Comparison of ENCODE assay signal across 21 cellular contexts in genomic region chr2:204754898-204755297, GRCh38.
DNase-seq lines count a peak whose midpoint lies in the region; ATAC-seq, FAIRE-seq and TF ChIP-seq lines count a peak whose summit lies in the region.
"Had no signal": no experiment of that assay in that cellular context is flagged by ENCODE, and none has a peak within 500 bp of the region (broad histone marks: within the 10 kb centered on the region; RNA-seq: fewer than 3 reads in every experiment).

No MANE protein-coding gene starts in this region.

- H4K91ac ChIP-seq in IMR-90 (ENCODE audit: insufficient read depth, low read depth, low read length) (no peak overlapping the region), H1 (replicated peaks; ENCODE audit: insufficient read length, low read length) (no peak overlapping the region)

- dilution Hi-C loops in IMR-90 (cut with HindIII; ENCODE audit: low sequenced_read_pairs, unreplicated experiment), result no loop called here

- H3K9me3 ChIP-seq in A549 (no peaks in the 10 kb centered on the region), IMR-90 (ENCODE audit: control insufficient read depth, insufficient read depth, low read length) (no peaks in the 10 kb centered on the region), H1 (ENCODE audit: insufficient read depth in 2 of 2, low read depth in 1 of 2, low read length in 1 of 2) (no peaks in the 10 kb centered on the region), spleen (no peaks in the 10 kb centered on the region)
- H3K9me3 ChIP-seq: BLaER1 treated with 17β-estradiol and CSF1 and Interleukin-3, amounts not matched to agents 10 nM and 100 nM; Caco-2 had no signal

- H3K9ac ChIP-seq in IMR-90 (ENCODE audit: low read depth, low read length), result no peak overlapping the region
- no peak overlapping the region for H3K9ac ChIP-seq in H1 (replicated peaks in 1 of 4; ENCODE audit: extremely low read depth in 1 of 4, low read depth in 3 of 4, low read length in 3 of 4)
- H3K9ac ChIP-seq: BLaER1 treated with 17β-estradiol and CSF1 and Interleukin-3, amounts not matched to agents 10 nM and 100 nM had no signal

- CTCF ChIA-PET in A549 (lab: Yijun Ruan, JAX) (no interaction called here), IMR-90 (lab: Yijun Ruan, JAX) (interaction anchor here (0.5 kb wide), 1 partner anchor 85 kb away, joined by 5 read pairs; no protein-coding TSS in a partner anchor), H1 (lab: Charles Lee; ENCODE audit: partially characterized antibody) (interaction anchor here (1.3 kb wide), 1 partner anchor 9 kb away, joined by 3 read pairs; no protein-coding TSS in a partner anchor)

- H3K14ac ChIP-seq in IMR-90 (replicated peaks; ENCODE audit: low read depth, low read length) (no peak overlapping the region), H1 (ENCODE audit: insufficient read length) (no peak overlapping the region)

- H3K79me1 ChIP-seq in IMR-90 (ENCODE audit: low read depth in 1 of 2, low read length in 2 of 2) (peaks cover 17 to 22% of the 10 kb centered on the region in 2 experiments), H1 (ENCODE audit: low read depth, low read length) (no peaks in the 10 kb centered on the region)

- FAIRE-seq in A549 (lab: Jason Lieb, UNC) (no peak), H1 (lab: Jason Lieb, UNC) (no peak)
- FAIRE-seq: A204.1, D721Med, G401.6, GM12891, GM19239 had no signal

- TF ChIP-seq CTCF in A549 (IDR thresholded peaks at IDR 0.05) (no peak), IMR-90 (conservative IDR thresholded peaks at IDR 0.05; ENCODE audit: low read depth, low read length) (no peak), H1 (IDR thresholded peaks at IDR 0.05; ENCODE audit: control extremely low read depth in 1 of 3, insufficient read depth in 1 of 3, low read depth in 1 of 3, low read length in 3 of 3) (no peak), spleen (IDR thresholded peaks at IDR 0.05 in 8 of 11, conservative IDR thresholded peaks at IDR 0.05 in 3 of 11) (no peak)

- H3K27ac ChIP-seq in A549 (no peak overlapping the region; a peak in 1 of 6 replicates), IMR-90 (ENCODE audit: insufficient read depth, low read length) (no peak overlapping the region), H1 (ENCODE audit: low read depth, low read length) (no peak overlapping the region), spleen (no peak overlapping the region)
- H3K27ac ChIP-seq: BLaER1 treated with 17β-estradiol and CSF1 and Interleukin-3, amounts not matched to agents 10 nM and 100 nM; C4-2B had no signal

- H3K4me1 ChIP-seq in A549 (peaks cover 10% of the 10 kb centered on the region; the same call in 2 of the 3 replicates), IMR-90 (ENCODE audit: control insufficient read depth, insufficient read depth, low read length) (0 out of 2 replicates have a peak, but pooled peaks cover 1% of the 10 kb centered on the region), H1 (replicated peaks in 1 of 4; ENCODE audit: control insufficient read depth in 3 of 4, insufficient read depth in 4 of 4, low read length in 3 of 4) (0 out of 7 replicates have a peak, but pooled peaks cover 0 to 3% (median 0%) of the 10 kb centered on the region in 4 experiments), spleen (no peaks in the 10 kb centered on the region)
- H3K4me1 ChIP-seq: BLaER1 treated with 17β-estradiol and CSF1 and Interleukin-3, amounts not matched to agents 10 nM and 100 nM; Caco-2 had no signal

- H2BK5ac ChIP-seq in IMR-90 (ENCODE audit: low read depth, low read length, poor library complexity, severe bottlenecking) (no peak overlapping the region), H1 (ENCODE audit: low read depth, low read length) (no peak overlapping the region)

- no peaks in the 10 kb centered on the region for H3K79me2 ChIP-seq in H1 (ENCODE audit: control insufficient read depth in 1 of 2, insufficient read depth in 2 of 2, low read length in 2 of 2)

- no peaks in the 10 kb centered on the region for H3K23me2 ChIP-seq in H1 (ENCODE audit: low read depth, low read length)

- 24% methylated on average over 3 of the region's 3 CpGs for WGBS in A549 (ENCODE audit: missing lambda C conversion rate)
- no CpG with 5 or more reads among the region's 3 CpGs for WGBS in IMR-90 (ENCODE audit: extremely low coverage in 2 of 2, insufficient read length in 1 of 2), 2 experiments
- WGBS in H1 (ENCODE audit: extremely low coverage in 1 of 2, insufficient coverage in 1 of 2, insufficient read length in 1 of 2, insufficient replicate concordance in 2 of 2, low coverage in 1 of 2, low lambda C conversion rate in 2 of 2, missing lambda C conversion rate in 1 of 2), 2 experiments, result 91% methylated on average over 3 of the region's 3 CpGs; no CpG with 5 or more reads in 1 of the 2 experiments
- 74 to 93% (median 83%) methylated on average over 3 of the region's 3 CpGs for WGBS in spleen, 5 donors

- intact Hi-C loops in IMR-90 (cut with micrococcal nuclease) (no loop called here), spleen (cut with DNase I; ENCODE audit: low total_unique reads) (no loop called here)

- POLR2A ChIA-PET in A549 (lab: Yijun Ruan, JAX) (no interaction called here), IMR-90 (lab: Charles Lee; ENCODE audit: unreplicated experiment) (no interaction called here), H1 (lab: Charles Lee; ENCODE audit: partially characterized antibody) (no interaction called here)

- no peak overlapping the region for H2BK15ac ChIP-seq in IMR-90 (ENCODE audit: low read depth, low read length)
- H2BK15ac ChIP-seq in H1 (ENCODE audit: low read length), result no peak overlapping the region

- no peak overlapping the region for H3K4ac ChIP-seq in IMR-90 (ENCODE audit: low read depth, low read length)
- no peak overlapping the region for H3K4ac ChIP-seq in H1 (replicated peaks; ENCODE audit: insufficient read length, low read depth, low read length)

- DNase-seq in A549 (ENCODE audit: low read depth in 1 of 2, low spot score in 1 of 2), result no peak
- no peak for DNase-seq in IMR-90
- no peak for DNase-seq in H1 (ENCODE audit: low read depth in 1 of 2, low spot score in 2 of 2)
- DNase-seq in spleen, result no peak
- DNase-seq: 8988T; AML-193; Caco-2; Calu3; CD4-positive, alpha-beta T cell; CD8-positive, alpha-beta T cell; DMS79 treated with DMSO at 0.1 percent for 48 hours; GF-D8 had no signal

- H2AK9ac ChIP-seq in IMR-90 (replicated peaks; ENCODE audit: low read depth, low read length, poor library complexity), result no peak overlapping the region

- TF ChIP-seq EP300 in A549 (IDR thresholded peaks at IDR 0.05) (no peak), H1 (IDR thresholded peaks at IDR 0.05; ENCODE audit: borderline replicate concordance in 1 of 2, low read depth in 2 of 2, low read length in 2 of 2) (no peak)

- no peak for ATAC-seq in A549
- ATAC-seq in IMR-90 (ENCODE audit: low read depth), result no peak
- no peak for ATAC-seq in GM21367 (IDR thresholded peaks at IDR 0.05; ENCODE audit: unreplicated experiment)
- no peak for ATAC-seq in GM18861 (IDR thresholded peaks at IDR 0.05; ENCODE audit: unreplicated experiment)
- ATAC-seq: CD8-positive, alpha-beta T cell had no signal

- no peak overlapping the region for H3K56ac ChIP-seq in IMR-90 (ENCODE audit: extremely low read depth, insufficient read depth, low read length)
- no peak overlapping the region for H3K56ac ChIP-seq in H1 (replicated peaks; ENCODE audit: insufficient read length, low read depth, low read length)

- TF ChIP-seq RAD21 in A549 (conservative IDR thresholded peaks at IDR 0.05 in 1 of 2, IDR thresholded peaks at IDR 0.05 in 1 of 2), result no peak
- no peak for TF ChIP-seq RAD21 in IMR-90 (IDR thresholded peaks at IDR 0.05; ENCODE audit: low read length)
- TF ChIP-seq RAD21 in H1 (IDR thresholded peaks at IDR 0.05 in 1 of 2, conservative IDR thresholded peaks at IDR 0.05 in 1 of 2; ENCODE audit: low read depth in 2 of 2, low read length in 2 of 2), result no peak

- no peak overlapping the region for H3K4me3 ChIP-seq in A549
- H3K4me3 ChIP-seq in IMR-90 (ENCODE audit: insufficient read depth, low read depth, low read length), result no peak overlapping the region
- no peak overlapping the region for H3K4me3 ChIP-seq in H1 (ENCODE audit: extremely low read depth in 1 of 4, insufficient read depth in 2 of 4, low read depth in 3 of 4, low read length in 4 of 4)
- H3K4me3 ChIP-seq in spleen, result no peak overlapping the region
- H3K4me3 ChIP-seq: BLaER1 treated with 17β-estradiol and CSF1 and Interleukin-3, amounts not matched to agents 10 nM and 100 nM had no signal

- H3K36me3 ChIP-seq in IMR-90 (ENCODE audit: control insufficient read depth, insufficient read depth, low read length), result no peaks in the 10 kb centered on the region
- H3K36me3 ChIP-seq in H1 (ENCODE audit: control insufficient read depth in 2 of 4, insufficient read depth in 4 of 4, low read length in 3 of 4), result no peaks in the 10 kb centered on the region
- no peaks in the 10 kb centered on the region for H3K36me3 ChIP-seq in spleen
- H3K36me3 ChIP-seq: BLaER1 treated with 17β-estradiol and CSF1 and Interleukin-3, amounts not matched to agents 10 nM and 100 nM had no signal

- H2AK5ac ChIP-seq in IMR-90 (ENCODE audit: low read depth, low read length), result no peak overlapping the region
- H2AK5ac ChIP-seq in H1 (ENCODE audit: low read depth, low read length), result no peak overlapping the region

- H2BK120ac ChIP-seq in IMR-90 (ENCODE audit: low read depth, low read length) (no peak overlapping the region), H1 (replicated peaks; ENCODE audit: low read depth, low read length) (no peak overlapping the region)

- no TSS peak for BruUV-seq in IMR-90 (replicated peaks; lab: Mats Ljungman, UMichigan)

- H3K23ac ChIP-seq in IMR-90 (ENCODE audit: low read depth, low read length), result no peak overlapping the region
- H3K23ac ChIP-seq in H1 (ENCODE audit: insufficient read length), result no peak overlapping the region

- H4K8ac ChIP-seq in IMR-90 (ENCODE audit: low read depth in 2 of 2, low read length in 2 of 2) (no peak overlapping the region), H1 (ENCODE audit: extremely low read depth, insufficient read depth, low read length) (no peak overlapping the region)

- no peak overlapping the region for H2AFZ ChIP-seq in IMR-90 (replicated peaks; ENCODE audit: low read length, poor library complexity)
- H2AFZ ChIP-seq in H1 (ENCODE audit: low read length), result no peak overlapping the region

- no peak overlapping the region for H3K4me2 ChIP-seq in A549
- H3K4me2 ChIP-seq in IMR-90 (ENCODE audit: low read depth, low read length), result no peak overlapping the region
- no peak overlapping the region for H3K4me2 ChIP-seq in H1 (ENCODE audit: insufficient read depth in 1 of 2, low read depth in 2 of 2, low read length in 2 of 2)
- H3K4me2 ChIP-seq: BLaER1 treated with 17β-estradiol and CSF1 and Interleukin-3, amounts not matched to agents 10 nM and 100 nM had no signal

- H4K20me1 ChIP-seq in IMR-90 (ENCODE audit: insufficient read depth, low read length) (no peaks in the 10 kb centered on the region; the same call in 1 of the 2 replicates), H1 (replicated peaks in 1 of 2; ENCODE audit: control insufficient read depth in 1 of 2, insufficient read depth in 2 of 2, low read length in 2 of 2) (no peaks in the 10 kb centered on the region)
- H4K20me1 ChIP-seq: BLaER1 treated with 17β-estradiol and CSF1 and Interleukin-3, amounts not matched to agents 10 nM and 100 nM had no signal

- H2BK20ac ChIP-seq in IMR-90 (ENCODE audit: low read depth, low read length) (no peak overlapping the region), H1 (ENCODE audit: low read length) (no peak overlapping the region)

- no peak overlapping the region for H3K18ac ChIP-seq in IMR-90 (ENCODE audit: low read depth, low read length)
- H3K18ac ChIP-seq in H1 (ENCODE audit: extremely low read depth, low read length), result no peak overlapping the region

- in situ Hi-C loops in IMR-90 (cut with MboI; ENCODE audit: low sequenced_read_pairs), result no loop called here

- H3K27me3 ChIP-seq in IMR-90 (ENCODE audit: control insufficient read depth, insufficient read depth, low read length) (no peaks in the 10 kb centered on the region), H1 (replicated peaks in 1 of 4; ENCODE audit: control insufficient read depth in 3 of 4, extremely low read depth in 1 of 4, insufficient read depth in 3 of 4, low read length in 3 of 4) (no peaks in the 10 kb centered on the region), spleen (replicated peaks in 1 of 7) (no peaks in the 10 kb centered on the region)
- H3K27me3 ChIP-seq: BLaER1 treated with 17β-estradiol and CSF1 and Interleukin-3, amounts not matched to agents 10 nM and 100 nM had no signal

- no peaks in the 10 kb centered on the region for H3K9me1 ChIP-seq in IMR-90 (ENCODE audit: insufficient read depth, low read length)

- H4K5ac ChIP-seq in IMR-90 (ENCODE audit: low read depth, low read length) (no peak overlapping the region), H1 (ENCODE audit: insufficient read length, low read depth, low read length) (no peak overlapping the region)

- TF ChIP-seq POLR2A in A549 (IDR thresholded peaks at IDR 0.05; ENCODE audit: low read length) (no peak), IMR-90 (IDR thresholded peaks at IDR 0.05; ENCODE audit: low read depth, low read length) (no peak), H1 (IDR thresholded peaks at IDR 0.05; ENCODE audit: control extremely low read depth in 1 of 2, low read depth in 2 of 2, low read length in 2 of 2) (no peak), spleen (IDR thresholded peaks at IDR 0.05) (no peak)

- no peak overlapping the region for H2BK12ac ChIP-seq in H1 (ENCODE audit: low read depth, low read length)

Comparison
In these comparisons a context has a peak if more than half of its experiments do, and no peak if none do; other contexts are left out.
1. Of the 18 proteins assayed by ChIP-seq in both H1 and A549: peak only in H1: none; only in A549: none; in both: MAFK; in neither: 17.